In the genomic region with DNA sequence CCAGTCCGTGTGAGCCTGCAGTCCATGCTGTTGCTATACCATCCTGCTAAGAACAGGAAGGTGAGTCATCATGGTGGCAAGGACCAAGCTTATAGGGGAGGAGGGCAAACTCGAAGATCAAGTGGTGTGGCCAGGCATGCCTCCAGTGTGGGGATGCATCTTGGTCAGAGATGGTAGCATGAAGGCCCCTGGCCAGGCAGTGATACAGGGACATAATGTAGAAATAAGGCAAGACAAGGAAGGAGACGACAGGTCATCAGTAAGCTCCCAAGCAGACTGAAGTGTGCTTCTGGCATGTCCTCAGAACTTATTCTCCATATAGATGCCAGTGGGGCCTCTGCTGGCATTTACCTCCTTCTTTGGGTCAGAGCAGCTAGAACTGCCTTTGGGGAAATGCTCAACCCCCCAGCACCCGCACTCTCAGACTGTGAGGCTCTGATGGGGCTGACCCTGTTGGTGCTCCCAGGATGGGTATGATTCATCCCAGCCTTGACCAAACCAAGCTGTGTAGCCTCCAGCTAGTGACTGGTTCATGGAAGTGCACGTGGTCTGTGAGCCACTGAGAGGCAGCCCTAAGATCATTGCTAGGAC, we compare ENCODE assay signal across 12 cellular contexts.
DNase-seq lines count a peak whose midpoint lies in the region; ATAC-seq and TF ChIP-seq lines count a peak whose summit lies in the region.
"Had no signal": no experiment of that assay in that cellular context is flagged by ENCODE, and none has a peak within 500 bp of the region (broad histone marks: within the 10 kb centered on the region; RNA-seq: fewer than 3 reads in every experiment).

No MANE protein-coding gene starts in this region.

- H3K27me3 Mint-ChIP-seq in stimulated activated naive CD8-positive, alpha-beta T cell treated with anti-CD3 and anti-CD28 coated beads, Interleukin-15, amount 100 ng/mL, for 72 hours = peaks cover 24% of the 10 kb centered on the region

- H3K27ac Mint-ChIP-seq in stimulated activated naive CD8-positive, alpha-beta T cell treated with anti-CD3 and anti-CD28 coated beads, Interleukin-15, amount 100 ng/mL, for 72 hours = no peak overlapping the region
- H3K27ac Mint-ChIP-seq: T-helper 2 cell treated with Interferon-gamma antibody and Interleukin-4, amounts not matched to agents 5 μg/mL and 100 μg/mL, for 36 hours had no signal

- H3K9me3 Mint-ChIP-seq in stimulated activated naive CD8-positive, alpha-beta T cell treated with anti-CD3 and anti-CD28 coated beads, Interleukin-15, amount 100 ng/mL, for 72 hours = no peaks in the 10 kb centered on the region
- H3K9me3 Mint-ChIP-seq: T-helper 2 cell treated with Interferon-gamma antibody and Interleukin-4, amounts not matched to agents 5 μg/mL and 100 μg/mL, for 36 hours had no signal

- CTCF ChIA-PET in RWPE1 (lab: Yijun Ruan, JAX) = no interaction called here

- in situ Hi-C loops in GM13976 (cut with MboI; ENCODE audit: low sequenced_read_pairs, unreplicated experiment) = no loop called here

- H3K4me3 Mint-ChIP-seq in stimulated activated naive CD8-positive, alpha-beta T cell treated with anti-CD3 and anti-CD28 coated beads, Interleukin-15, amount 100 ng/mL, for 72 hours = no peak overlapping the region
- H3K4me3 Mint-ChIP-seq: T-helper 2 cell treated with Interferon-gamma antibody and Interleukin-4, amounts not matched to agents 5 μg/mL and 100 μg/mL, for 36 hours had no signal

- POLR2A ChIA-PET in RWPE1 (lab: Yijun Ruan, JAX; ENCODE audit: low non-redundant PET) = no interaction called here

- DNase-seq in activated CD8-positive, alpha-beta memory T cell treated with anti-CD3 and anti-CD28 coated beads for 24 hours = peak; percentile 47
- DNase-seq in activated CD8-positive, alpha-beta memory T cell treated with anti-CD3 and anti-CD28 coated beads, Interleukin-2, amount 50 U/mL, for 4 hours = no peak
- DNase-seq in RWPE1 (ENCODE audit: low spot score) (peak; percentile 49), epithelial cell of esophagus (ENCODE audit: low read depth) (peak; percentile 62), GM13976 (ENCODE audit: low spot score) (no peak), NCI-H1694 treated with DMSO at 0.1 percent for 48 hours (lab: John Stamatoyannopoulos, UW) (no peak)
- DNase-seq in stimulated activated naive CD8-positive, alpha-beta T cell treated with anti-CD3 and anti-CD28 coated beads, Interleukin-15, amount 100 ng/mL, for 72 hours = no peak
- DNase-seq: effector CD4-positive, alpha-beta T cell; stimulated activated CD4-positive, alpha-beta T cell treated with anti-CD3 and anti-CD28 coated beads, Interleukin-4, amount 100 ng/mL, for 24 hours; tibial artery had no signal

- ATAC-seq in stimulated activated naive CD8-positive, alpha-beta T cell treated with anti-CD3 and anti-CD28 coated beads, Interleukin-15, amount 100 ng/mL, for 72 hours = peak; percentile 69
- no peak for ATAC-seq in GM18511 (IDR thresholded peaks at IDR 0.05; ENCODE audit: unreplicated experiment)

- TF ChIP-seq CTCF in RWPE1 (conservative IDR thresholded peaks at IDR 0.05; ENCODE audit: low read depth) (no peak), epithelial cell of esophagus (IDR thresholded peaks at IDR 0.05; ENCODE audit: insufficient read depth, low read depth, low read length, missing control alignments) (no peak), GM13976 (IDR thresholded peaks at IDR 0.05; ENCODE audit: borderline replicate concordance, control extremely low read depth, extremely low read depth, insufficient read depth, missing control alignments) (no peak)

- no peak overlapping the region for H3K27ac ChIP-seq in RWPE1
- H3K27ac ChIP-seq: tibial artery had no signal

- H3K4me3 ChIP-seq in epithelial cell of esophagus (ENCODE audit: low read length) = no peak overlapping the region
- H3K4me3 ChIP-seq: tibial artery had no signal

- peaks cover 21% of the 10 kb centered on the region for H3K4me1 Mint-ChIP-seq in stimulated activated naive CD8-positive, alpha-beta T cell treated with anti-CD3 and anti-CD28 coated beads, Interleukin-15, amount 100 ng/mL, for 72 hours

Comparison
In these comparisons a context has a peak if more than half of its experiments do, and no peak if none do; other contexts are left out.
1. DNase-seq: peak in activated CD8-positive, alpha-beta memory T cell treated with anti-CD3 and anti-CD28 coated beads for 24 hours (single experiment), RWPE1 (single experiment) and epithelial cell of esophagus (single experiment); none in activated CD8-positive, alpha-beta memory T cell treated with anti-CD3 and anti-CD28 coated beads, Interleukin-2, amount 50 U/mL, for 4 hours (single experiment), stimulated activated naive CD8-positive, alpha-beta T cell treated with anti-CD3 and anti-CD28 coated beads, Interleukin-15, amount 100 ng/mL, for 72 hours (0 of 2), GM13976 (single experiment) and NCI-H1694 treated with DMSO at 0.1 percent for 48 hours (single experiment).